In genomic region chr2:207746131-207746530, GRCh38 we compare ENCODE assay signal across 8 cellular contexts. TPM values are rescaled to one million over a fixed set of nuclear protein-coding genes. Genes with fewer than 3 reads are reported as not detected.
DNase-seq lines count a peak whose midpoint lies in the region; ATAC-seq and TF ChIP-seq lines count a peak whose summit lies in the region.

No MANE protein-coding gene starts in this region.

- no peak overlapping the region for H3K27ac Mint-ChIP-seq in stimulated activated effector memory CD8-positive, alpha-beta T cell treated with anti-CD3 and anti-CD28 coated beads, Interleukin-12 subunit alpha, Interleukin-12 subunit beta, amount 100 ng/mL, for 72 hours

- no peaks in the 10 kb centered on the region for H3K9me3 Mint-ChIP-seq in stimulated activated effector memory CD8-positive, alpha-beta T cell treated with anti-CD3 and anti-CD28 coated beads, Interleukin-12 subunit alpha, Interleukin-12 subunit beta, amount 100 ng/mL, for 72 hours

- H3K9me3 ChIP-seq in MG63 = no peaks in the 10 kb centered on the region

- peaks cover 30% of the 10 kb centered on the region for H3K36me3 Mint-ChIP-seq in stimulated activated effector memory CD8-positive, alpha-beta T cell treated with anti-CD3 and anti-CD28 coated beads, Interleukin-12 subunit alpha, Interleukin-12 subunit beta, amount 100 ng/mL, for 72 hours

- H3K4me3 Mint-ChIP-seq in stimulated activated effector memory CD8-positive, alpha-beta T cell treated with anti-CD3 and anti-CD28 coated beads, Interleukin-12 subunit alpha, Interleukin-12 subunit beta, amount 100 ng/mL, for 72 hours = no peak overlapping the region

- peak; percentile 75 for ATAC-seq in stimulated activated effector memory CD8-positive, alpha-beta T cell treated with anti-CD3 and anti-CD28 coated beads, Interleukin-12 subunit alpha, Interleukin-12 subunit beta, amount 100 ng/mL, for 72 hours

- no peaks in the 10 kb centered on the region for H3K4me1 Mint-ChIP-seq in stimulated activated effector memory CD8-positive, alpha-beta T cell treated with anti-CD3 and anti-CD28 coated beads, Interleukin-12 subunit alpha, Interleukin-12 subunit beta, amount 100 ng/mL, for 72 hours

- peaks cover 27% of the 10 kb centered on the region for H3K36me3 ChIP-seq in MG63

- in situ Hi-C loops in ACHN (cut with HindIII; ENCODE audit: low pct_ligation_motif_present, low pct_unique_long_range_greater_than_20kb, low sequenced_read_pairs) = loop anchor here (25.0 kb wide), 1 partner anchor 316 kb away; no protein-coding TSS in a partner anchor

- H3K27me3 ChIP-seq in MG63 = no peaks in the 10 kb centered on the region

- DNase-seq in ACHN (peak; percentile 75), HCEC 1CT (peak; percentile 68), MG63 (peak; percentile 40), SHP77 treated with DMSO at 0.1 percent for 48 hours (lab: John Stamatoyannopoulos, UW) (peak; percentile 57), cardiac fibroblast (ENCODE audit: low read depth in 2 of 2) (peak; percentile 81 to 84), kidney tubule cell (ENCODE audit: low spot score) (peak; percentile 72)
- DNase-seq in stimulated activated effector memory CD8-positive, alpha-beta T cell treated with anti-CD3 and anti-CD28 coated beads, Interleukin-12 subunit alpha, Interleukin-12 subunit beta, amount 100 ng/mL, for 72 hours (ENCODE audit: low spot score in 2 of 2) = peak; percentile 10 to 53

- H3K4me3 ChIP-seq in MG63 (no peak overlapping the region), cardiac fibroblast (replicated peaks in 1 of 2; ENCODE audit: low read depth in 2 of 2, low read length in 2 of 2) (no peak overlapping the region)

- TF ChIP-seq CTCF in GM12801 (IDR thresholded peaks at IDR 0.05; ENCODE audit: extremely low read depth, insufficient read length) (peak; percentile 23), cardiac fibroblast (IDR thresholded peaks at IDR 0.05; ENCODE audit: low read depth, low read length) (peak; percentile 91)

RNA-seq across cellular contexts. Expression of gene FZD5, which starts 23.6 kb away (rescaled TPM):
- 0.27 and 0.56 TPM in 2 replicates for total RNA-seq in MG63 (2014; rRNA removed; shearing (Covaris generic); ENCODE audit: low replicate concordance)

RNA-seq across cellular contexts. Expression of gene CCNYL1, which starts 34.7 kb away (rescaled TPM):
- total RNA-seq in MG63 (2014; rRNA removed; shearing (Covaris generic); ENCODE audit: low replicate concordance) = 21.0 and 31.1 TPM in 2 replicates

Comparison
In these comparisons a context has a peak if more than half of its experiments do, and no peak if none do; other contexts are left out.
1. DNase-seq: peak in every context shown above with its lines; median percentile 82 in cardiac fibroblast; 75 in ACHN; 72 in kidney tubule cell; 68 in HCEC 1CT; 57 in SHP77 treated with DMSO at 0.1 percent for 48 hours; 40 in MG63; 32 in stimulated activated effector memory CD8-positive, alpha-beta T cell treated with anti-CD3 and anti-CD28 coated beads, Interleukin-12 subunit alpha, Interleukin-12 subunit beta, amount 100 ng/mL, for 72 hours.